8 cellular contexts compared by ENCODE assay signal in genomic region chrX:71910526-71911022, GRCh38. TPM values are rescaled to one million over a fixed set of nuclear protein-coding genes. Genes with fewer than 3 reads are reported as not detected.
DNase-seq lines count a peak whose midpoint lies in the region; ATAC-seq and TF ChIP-seq lines count a peak whose summit lies in the region.

NHSL2 (plus strand) TSS chrX:71910845.

- intact Hi-C loops in dendritic cell treated with granulocyte-macrophage colony-stimulating factor and Interleukin-4, amounts not matched to agents 40 ng/mL and 50 ng/mL, for 4 days (cut with micrococcal nuclease) = no loop called here

- H3K9me3 Mint-ChIP-seq in dendritic cell treated with granulocyte-macrophage colony-stimulating factor and Interleukin-4, amounts not matched to agents 40 ng/mL and 50 ng/mL, for 4 days = no peaks in the 10 kb centered on the region

- no peak within 1 kb of the TSS for H3K27ac Mint-ChIP-seq in dendritic cell treated with granulocyte-macrophage colony-stimulating factor and Interleukin-4, amounts not matched to agents 40 ng/mL and 50 ng/mL, for 4 days

- peaks cover 59% of the 10 kb centered on the region for H3K27me3 Mint-ChIP-seq in dendritic cell treated with granulocyte-macrophage colony-stimulating factor and Interleukin-4, amounts not matched to agents 40 ng/mL and 50 ng/mL, for 4 days

- no peaks in the 10 kb centered on the region for H3K27me3 ChIP-seq in thoracic aorta (replicated peaks; ENCODE audit: insufficient read depth)

- H3K4me3 ChIP-seq in thoracic aorta = peak within 1 kb of the TSS; percentile 63

- no peak within 1 kb of the TSS for H3K27ac ChIP-seq in thoracic aorta

- H3K4me3 Mint-ChIP-seq in dendritic cell treated with granulocyte-macrophage colony-stimulating factor and Interleukin-4, amounts not matched to agents 40 ng/mL and 50 ng/mL, for 4 days = peak within 1 kb of the TSS; percentile 65

- H3K36me3 Mint-ChIP-seq in dendritic cell treated with granulocyte-macrophage colony-stimulating factor and Interleukin-4, amounts not matched to agents 40 ng/mL and 50 ng/mL, for 4 days (ENCODE audit: low read depth) = no peaks in the 10 kb centered on the region

- no peaks in the 10 kb centered on the region for H3K9me3 ChIP-seq in thoracic aorta

- H3K4me1 ChIP-seq in thoracic aorta (ENCODE audit: control insufficient read depth in 1 of 2, low read depth in 2 of 2) = no peaks in the 10 kb centered on the region

- H3K4me1 Mint-ChIP-seq in dendritic cell treated with granulocyte-macrophage colony-stimulating factor and Interleukin-4, amounts not matched to agents 40 ng/mL and 50 ng/mL, for 4 days (ENCODE audit: low read depth) = no peaks in the 10 kb centered on the region

- no peak for TF ChIP-seq CTCF in thoracic aorta (IDR thresholded peaks at IDR 0.05)

- no peak for ATAC-seq in thoracic aorta (ENCODE audit: insufficient number of reproducible peaks, low FRiP score, low read depth)
- ATAC-seq in GM18502 (IDR thresholded peaks at IDR 0.05; ENCODE audit: poor library complexity, unreplicated experiment) = no peak

- H3K36me3 ChIP-seq in thoracic aorta = no peaks in the 10 kb centered on the region

- peak; percentile 59 for DNase-seq in Daoy (ENCODE audit: low read depth)
- peak; percentile 87 for DNase-seq in NCI-H82 (lab: John Stamatoyannopoulos, UW)
- no peak for DNase-seq in mesenteric fat pad (ENCODE audit: low spot score)
- no peak for DNase-seq in thoracic aorta (ENCODE audit: low spot score)
- DNase-seq in middle frontal gyrus (ENCODE audit: extremely low spot score, low spot score) = no peak
- DNase-seq in NCI-H1417 treated with DMSO at 0.1 percent for 48 hours (lab: John Stamatoyannopoulos, UW) = no peak

RNA-seq across cellular contexts. Expression of gene NHSL2, which starts in this region (rescaled TPM):
- 1.4 and 2.3 TPM in 2 replicates for total RNA-seq in Daoy (2014; rRNA removed; shearing (Covaris generic))
- 13.3 TPM for total RNA-seq in mesenteric fat pad
- total RNA-seq in thoracic aorta = 10 to 100 TPM; 15.0 to 16.5 TPM

Comparison
In these comparisons a context has a peak if more than half of its experiments do, and no peak if none do; other contexts are left out.
1. DNase-seq: peak in Daoy (single experiment) and NCI-H82 (single experiment); none in mesenteric fat pad (single experiment), thoracic aorta (single experiment), middle frontal gyrus (single experiment) and NCI-H1417 treated with DMSO at 0.1 percent for 48 hours (single experiment).